In the genomic region with DNA sequence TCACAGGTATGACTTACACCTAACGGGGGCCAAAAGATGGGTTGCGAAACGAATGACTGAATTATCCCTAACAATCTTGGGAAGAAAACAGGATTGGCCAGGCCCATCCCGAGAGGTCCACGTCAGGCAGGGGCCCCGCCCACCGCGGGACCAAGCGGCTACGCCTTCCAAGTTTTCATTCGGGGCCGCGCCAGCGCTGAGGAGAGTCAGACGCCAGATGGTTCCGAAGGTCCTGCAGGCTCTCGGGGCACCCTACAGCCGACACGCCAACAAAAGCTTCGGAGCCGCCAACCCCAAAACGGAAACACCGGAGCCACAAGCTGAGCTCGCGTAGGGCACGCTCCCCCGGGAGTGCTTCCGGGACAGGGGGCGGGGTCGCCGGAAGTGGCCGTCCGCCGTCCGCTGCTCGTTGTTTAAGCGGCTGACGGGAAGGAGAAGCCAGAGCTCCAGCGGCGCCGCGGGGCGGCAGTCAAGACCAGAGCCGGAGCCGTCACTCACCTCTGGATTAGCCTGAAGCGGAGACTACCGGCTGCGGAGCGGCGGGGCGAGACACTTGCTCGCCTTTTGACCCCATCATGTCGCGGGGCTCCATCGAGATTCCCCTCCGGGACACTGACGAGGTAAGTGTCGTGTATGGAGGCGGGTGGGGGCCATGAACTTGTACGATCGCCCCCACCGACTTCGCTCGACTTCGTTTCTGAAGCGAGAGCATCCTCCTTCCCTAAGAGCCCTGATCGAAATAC, we compare ENCODE assay signal across 8 cellular contexts. TPM values are rescaled to one million over a fixed set of nuclear protein-coding genes. Genes with fewer than 3 reads are reported as not detected.
DNase-seq lines count a peak whose midpoint lies in the region; ATAC-seq and TF ChIP-seq lines count a peak whose summit lies in the region.

A gene (plus strand): TSS at position 409 of the 743 bp plus-strand sequence. CDS start 167 bp downstream, at position 576.

- peak within 1 kb of the TSS; percentile 94 to 96 for H3K9ac ChIP-seq in mucosa of rectum (ENCODE audit: low read depth in 1 of 2, low read length in 2 of 2)

- H3K27me3 ChIP-seq in PC-9 (ENCODE audit: insufficient read depth, low read depth) (no peaks in the 10 kb centered on the region), mucosa of rectum (ENCODE audit: control insufficient read depth in 2 of 2, insufficient read depth in 2 of 2, low read length in 2 of 2) (no peaks in the 10 kb centered on the region)

- DNase-seq in DMS53 treated with DMSO at 0.1 percent for 48 hours (lab: John Stamatoyannopoulos, UW; ENCODE audit: unreplicated experiment) (peak; percentile 98), KBM-7 (peak; percentile 94), PC-9 (peak; percentile 81 to 91), epithelial cell of proximal tubule (ENCODE audit: low read depth) (peak; percentile 69)
- peak; percentile 91 for DNase-seq in activated T-cell treated with anti-CD3 and anti-CD28 coated beads, Interleukin-2, amount 50 U/mL, for 1 hour
- peak; percentile 82 for DNase-seq in stimulated activated CD8-positive, alpha-beta memory T cell treated with anti-CD3 and anti-CD28 coated beads, Interleukin-7, amount 100 ng/mL, for 1 hour (ENCODE audit: low read depth in 2 of 2)

- in situ Hi-C loops in KBM-7 (cut with MboI; ENCODE audit: low pct_unique_long_range_greater_than_20kb, low sequenced_read_pairs), result no loop called here

- H3K9me3 ChIP-seq in PC-9 (ENCODE audit: insufficient read depth, low read depth) (no peaks in the 10 kb centered on the region), mucosa of rectum (ENCODE audit: control insufficient read depth in 2 of 2, low read length in 2 of 2) (no peaks in the 10 kb centered on the region)

- ATAC-seq in GM21619 (IDR thresholded peaks at IDR 0.05; ENCODE audit: unreplicated experiment), result peak; percentile 90

- TF ChIP-seq CTCF in PC-9 (conservative IDR thresholded peaks at IDR 0.05) (no peak; the same call in 1 of the 2 replicates), epithelial cell of proximal tubule (conservative IDR thresholded peaks at IDR 0.05; ENCODE audit: low read depth, low read length) (no peak)

- H3K79me2 ChIP-seq in PC-9 (ENCODE audit: low read depth), result peaks cover 18% of the 10 kb centered on the region

- no peaks in the 10 kb centered on the region; the same call in 1 of the 2 replicates for H3K36me3 ChIP-seq in PC-9 (ENCODE audit: low read depth)
- peaks cover 15% of the 10 kb centered on the region in 2 donors for H3K36me3 ChIP-seq in mucosa of rectum (ENCODE audit: control insufficient read depth in 2 of 2, insufficient read depth in 2 of 2, low read length in 2 of 2)

- CTCF ChIA-PET in PC-9 (lab: Charles Lee), result interaction anchor here (0.6 kb wide), 1 partner anchor 628 kb away, joined by 4 read pairs; no protein-coding TSS in a partner anchor

- peaks cover 6% of the 10 kb centered on the region for H3F3A ChIP-seq in PC-9 (ENCODE audit: insufficient read depth, low read depth)

- H3K4me1 ChIP-seq in PC-9 (replicated peaks; ENCODE audit: insufficient read depth), result peaks cover 18% of the 10 kb centered on the region
- H3K4me1 ChIP-seq in mucosa of rectum (ENCODE audit: control insufficient read depth in 2 of 2, insufficient read depth in 2 of 2, low read length in 2 of 2), result peaks cover 5 to 9% of the 10 kb centered on the region in 2 donors

- POLR2A ChIA-PET in PC-9 (lab: Charles Lee; ENCODE audit: unreplicated experiment), result interaction anchor here (0.6 to 0.7 kb wide), 2 partner anchors 59 to 442 kb away, joined by 3 to 7 read pairs; no protein-coding TSS in a partner anchor

- intact Hi-C loops in PC-9 (cut with micrococcal nuclease; ENCODE audit: unreplicated experiment), result no loop called here

- peak within 1 kb of the TSS; percentile 88 for H3K27ac ChIP-seq in PC-9
- peak within 1 kb of the TSS; percentile 96 to 99 for H3K27ac ChIP-seq in mucosa of rectum (ENCODE audit: low read depth in 2 of 2, low read length in 2 of 2)

- peak within 1 kb of the TSS; percentile 97 for H2AFZ ChIP-seq in PC-9

- H3K4me2 ChIP-seq in PC-9, result peak within 1 kb of the TSS; percentile 91

- H3K9me2 ChIP-seq in PC-9 (ENCODE audit: insufficient read depth), result no peaks in the 10 kb centered on the region

- no peaks in the 10 kb centered on the region for H4K20me1 ChIP-seq in PC-9 (ENCODE audit: insufficient read depth)

- no TSS peak for BruUV-seq in PC-9 (replicated peaks; lab: Mats Ljungman, UMichigan)

- H3K4me3 ChIP-seq in PC-9, result peak within 1 kb of the TSS; percentile 81
- peak within 1 kb of the TSS; percentile 78 for H3K4me3 ChIP-seq in epithelial cell of proximal tubule (ENCODE audit: low read depth, low read length)
- H3K4me3 ChIP-seq in mucosa of rectum (ENCODE audit: low read length in 2 of 2), result peak within 1 kb of the TSS; percentile 93 to 98

RNA-seq across cellular contexts. Expression of the gene that starts here (rescaled TPM):
- total RNA-seq in PC-9 (2021) (11.1 and 19.7 TPM in 2 replicates), epithelial cell of proximal tubule (20.5 and 25.0 TPM in 2 replicates)

Comparison
In these comparisons a context has a peak if more than half of its experiments do, and no peak if none do; other contexts are left out.
1. Peak in every context shown above with its lines: DNase-seq, ATAC-seq, H3K4me3 ChIP-seq and H3K27ac ChIP-seq.